Comparison of ENCODE assay signal across 1 cellular context in the genomic region with DNA sequence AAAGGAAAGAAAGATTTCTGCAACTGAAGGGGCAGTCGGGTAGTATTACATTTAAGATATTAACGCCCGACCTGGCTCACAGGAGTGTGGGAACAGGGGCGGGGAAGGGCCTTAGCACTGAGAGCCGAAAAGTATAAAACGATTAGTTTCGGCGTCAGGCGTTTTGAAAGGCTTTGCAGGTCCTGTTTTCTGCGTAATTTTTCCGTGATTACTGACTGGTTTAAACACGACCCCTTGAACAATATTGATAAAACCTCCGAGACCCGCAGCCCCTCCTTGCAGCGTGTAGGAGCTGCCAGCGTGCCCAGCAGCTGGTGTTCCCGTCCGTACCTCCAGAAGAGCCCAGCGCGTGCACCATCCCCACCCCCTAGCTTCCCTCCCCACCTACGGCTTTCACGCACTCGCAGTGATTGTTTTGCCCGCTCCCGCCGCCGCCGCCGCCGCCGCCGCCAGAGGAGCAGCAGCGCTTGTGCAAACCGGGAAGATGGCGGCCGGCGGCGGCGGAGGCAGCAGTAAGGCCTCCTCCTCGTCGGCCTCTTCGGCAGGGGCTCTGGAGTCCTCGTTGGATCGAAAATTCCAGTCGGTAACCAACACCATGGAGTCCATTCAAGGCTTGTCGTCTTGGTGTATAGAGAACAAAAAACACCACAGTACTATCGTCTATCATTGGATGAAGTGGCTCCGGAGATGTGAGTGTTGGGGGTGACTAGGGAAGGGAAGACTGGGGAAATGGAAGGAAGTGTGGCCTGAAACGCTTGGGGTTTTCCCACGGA.
TF ChIP-seq lines count a peak whose summit lies in the region.

No MANE protein-coding gene starts in this region.

TF ChIP-seq in GM12878, 131 proteins besides CTCF, POLR2A, EP300 and RAD21 (continued from another document):
- TF ChIP-seq POLR2AphosphoS2 (IDR thresholded peaks at IDR 0.05; ENCODE audit: low read depth, low read length) (0 out of 2 replicates have a peak, but pooled peaks have one; percentile 12), CHD4 (IDR thresholded peaks at IDR 0.05) (no peak)
TF ChIP-seq in GM12878: peak in this region for 26.
